In the genomic region with DNA sequence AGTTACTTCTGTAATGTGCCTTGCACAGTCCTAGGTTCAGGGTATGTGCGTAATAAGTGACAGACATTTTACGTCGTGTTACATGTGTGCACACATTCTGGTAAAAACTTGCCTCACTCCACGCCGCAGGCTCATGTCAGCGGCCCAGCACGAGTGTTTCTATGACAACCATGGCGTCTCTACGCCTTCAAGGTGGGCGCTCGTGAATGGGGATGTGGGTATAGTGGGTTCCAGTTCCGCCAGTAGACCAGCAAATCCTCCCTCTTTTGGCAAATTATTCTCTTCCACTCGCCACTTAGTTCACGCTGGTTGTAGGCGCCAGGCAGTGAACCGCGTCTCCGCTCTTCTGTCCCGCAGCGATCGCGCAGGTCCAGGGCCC, we compare ENCODE assay signal across 2 cellular contexts.
TF ChIP-seq lines count a peak whose summit lies in the region.

No MANE protein-coding gene starts in this region.

TF ChIP-seq in H1, 55 proteins besides CTCF, POLR2A, EP300 and RAD21:
- TF ChIP-seq SIN3A (conservative IDR thresholded peaks at IDR 0.05 in 1 of 2, IDR thresholded peaks at IDR 0.05 in 1 of 2; ENCODE audit: low read depth in 1 of 2, low read length in 2 of 2) (0 out of 4 replicates have a peak, but pooled peaks of 1 of the 2 experiments have one; percentile 38), EGR1 (IDR thresholded peaks at IDR 0.05; ENCODE audit: borderline replicate concordance, low read depth, low read length) (no peak), SAP30 (IDR thresholded peaks at IDR 0.05; ENCODE audit: insufficient read depth, insufficient replicate concordance, low read length) (peak; percentile 41), RFX5 (IDR thresholded peaks at IDR 0.05; ENCODE audit: borderline replicate concordance, low read depth, low read length) (no peak), CREB1 (IDR thresholded peaks at IDR 0.05) (0 out of 2 replicates have a peak, but pooled peaks have one; percentile 17)
TF ChIP-seq in H1: peak in this region for 3.

TF ChIP-seq in SK-N-SH, 30 proteins besides CTCF, POLR2A, EP300 and RAD21:
- TF ChIP-seq MEF2A (IDR thresholded peaks at IDR 0.05; ENCODE audit: borderline replicate concordance, low read depth) = no peak
- no peak for TF ChIP-seq YY1 (IDR thresholded peaks at IDR 0.05; ENCODE audit: low read depth)
- no peak for TF ChIP-seq SMC3 (IDR thresholded peaks at IDR 0.05; ENCODE audit: low read depth, low read length)
- TF ChIP-seq, protein P1, sequence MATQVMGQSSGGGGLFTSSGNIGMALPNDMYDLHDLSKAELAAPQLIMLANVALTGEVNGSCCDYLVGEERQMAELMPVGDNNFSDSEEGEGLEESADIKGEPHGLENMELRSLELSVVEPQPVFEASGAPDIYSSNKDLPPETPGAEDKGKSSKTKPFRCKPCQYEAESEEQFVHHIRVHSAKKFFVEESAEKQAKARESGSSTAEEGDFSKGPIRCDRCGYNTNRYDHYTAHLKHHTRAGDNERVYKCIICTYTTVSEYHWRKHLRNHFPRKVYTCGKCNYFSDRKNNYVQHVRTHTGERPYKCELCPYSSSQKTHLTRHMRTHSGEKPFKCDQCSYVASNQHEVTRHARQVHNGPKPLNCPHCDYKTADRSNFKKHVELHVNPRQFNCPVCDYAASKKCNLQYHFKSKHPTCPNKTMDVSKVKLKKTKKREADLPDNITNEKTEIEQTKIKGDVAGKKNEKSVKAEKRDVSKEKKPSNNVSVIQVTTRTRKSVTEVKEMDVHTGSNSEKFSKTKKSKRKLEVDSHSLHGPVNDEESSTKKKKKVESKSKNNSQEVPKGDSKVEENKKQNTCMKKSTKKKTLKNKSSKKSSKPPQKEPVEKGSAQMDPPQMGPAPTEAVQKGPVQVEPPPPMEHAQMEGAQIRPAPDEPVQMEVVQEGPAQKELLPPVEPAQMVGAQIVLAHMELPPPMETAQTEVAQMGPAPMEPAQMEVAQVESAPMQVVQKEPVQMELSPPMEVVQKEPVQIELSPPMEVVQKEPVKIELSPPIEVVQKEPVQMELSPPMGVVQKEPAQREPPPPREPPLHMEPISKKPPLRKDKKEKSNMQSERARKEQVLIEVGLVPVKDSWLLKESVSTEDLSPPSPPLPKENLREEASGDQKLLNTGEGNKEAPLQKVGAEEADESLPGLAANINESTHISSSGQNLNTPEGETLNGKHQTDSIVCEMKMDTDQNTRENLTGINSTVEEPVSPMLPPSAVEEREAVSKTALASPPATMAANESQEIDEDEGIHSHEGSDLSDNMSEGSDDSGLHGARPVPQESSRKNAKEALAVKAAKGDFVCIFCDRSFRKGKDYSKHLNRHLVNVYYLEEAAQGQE (IDR thresholded peaks at IDR 0.05; ENCODE audit: low read depth, low read length) = no peak
- TF ChIP-seq GATA2 (CRISPR knock-in tag; IDR thresholded peaks at IDR 0.05) = no peak
- no peak for TF ChIP-seq TEAD4 (IDR thresholded peaks at IDR 0.05; ENCODE audit: borderline replicate concordance, insufficient read depth)
- TF ChIP-seq TCF12 (IDR thresholded peaks at IDR 0.05) = no peak
